ENCODE assay signal across 9 cellular contexts in genomic region chr2:28394997-28395333, GRCh38. TPM values are rescaled to one million over a fixed set of nuclear protein-coding genes. Genes with fewer than 3 reads are reported as not detected.
A peak's percentile ranks its signal among the peaks of the same experiment; 100 is the strongest.
DNase-seq lines count a peak whose midpoint lies in the region; ATAC-seq and TF ChIP-seq lines count a peak whose summit lies in the region.
"Had no signal": no experiment of that assay in that cellular context is flagged by ENCODE, and none has a peak within 500 bp of the region (broad histone marks: within the 10 kb centered on the region; RNA-seq: fewer than 3 reads in every experiment).

No MANE protein-coding gene starts in this region.

- 36% methylated on average over 7 of the region's 7 CpGs for WGBS in SK-N-SH (ENCODE audit: low lambda C conversion rate)
- WGBS in upper lobe of left lung, 2 donors, result 9 to 28% methylated on average over 7 of the region's 7 CpGs

- H4K20me1 ChIP-seq in SK-N-SH (ENCODE audit: insufficient read depth), result peaks cover 29% of the 10 kb centered on the region

- DNase-seq in SK-N-SH (no peak), coronary artery (ENCODE audit: low spot score) (no peak), upper lobe of left lung (no peak), OCI-M1 (lab: John Stamatoyannopoulos, UW) (no peak)
- DNase-seq in activated CD8-positive, alpha-beta memory T cell treated with anti-CD3 and anti-CD28 coated beads, Interleukin-2, amount 50 U/mL, for 48 hours, result no peak
- DNase-seq: effector CD4-positive, alpha-beta T cell had no signal

- no peaks in the 10 kb centered on the region for H3K9me3 ChIP-seq in SK-N-SH
- no peaks in the 10 kb centered on the region for H3K9me3 ChIP-seq in mononuclear cell (ENCODE audit: low read depth, low read length)
- no peaks in the 10 kb centered on the region for H3K9me3 ChIP-seq in upper lobe of left lung

- H3K9ac ChIP-seq in SK-N-SH, result peak overlapping the region; percentile 98

- no peak for TF ChIP-seq RAD21 in SK-N-SH (IDR thresholded peaks at IDR 0.05; ENCODE audit: low read length)

- H3K79me2 ChIP-seq in SK-N-SH (ENCODE audit: insufficient read depth), result peaks cover 72% of the 10 kb centered on the region

- no peak overlapping the region for H2AFZ ChIP-seq in SK-N-SH (ENCODE audit: low read depth)

- H3F3A ChIP-seq in SK-N-SH (replicated peaks; ENCODE audit: insufficient read depth), result peaks cover 26% of the 10 kb centered on the region

- H3K9me2 ChIP-seq in SK-N-SH, result no peaks in the 10 kb centered on the region

- CTCF ChIA-PET in SK-N-SH (lab: Yijun Ruan, JAX), result interaction anchor here (1.5 to 10.1 kb wide), 3 partner anchors 349 to 712 kb away, joined by 3 to 67 read pairs (median 16); no protein-coding TSS in a partner anchor

- no peaks in the 10 kb centered on the region for H3K27me3 ChIP-seq in SK-N-SH (ENCODE audit: insufficient read depth)
- no peaks in the 10 kb centered on the region for H3K27me3 ChIP-seq in mononuclear cell (ENCODE audit: insufficient read depth, low read length)
- no peaks in the 10 kb centered on the region for H3K27me3 ChIP-seq in upper lobe of left lung

- H3K27ac ChIP-seq in SK-N-SH (ENCODE audit: low read depth in 2 of 2, low read length in 1 of 2), result peak overlapping the region; percentile 68 to 97; a peak in 3 of 4 replicates
- peak overlapping the region; percentile 98 to 100 for H3K27ac ChIP-seq in coronary artery
- peak overlapping the region; percentile 98 to 100 (median 99) for H3K27ac ChIP-seq in upper lobe of left lung

- TF ChIP-seq POLR2A in upper lobe of left lung (IDR thresholded peaks at IDR 0.05), result no peak

- ATAC-seq in SK-N-SH treated with all-trans-retinoic acid at 6 μM for 48 hours (no peak), upper lobe of left lung (ENCODE audit: low FRiP score in 2 of 2) (no peak), HG02798 (IDR thresholded peaks at IDR 0.05; ENCODE audit: poor library complexity, unreplicated experiment) (no peak)

- H3K4me2 ChIP-seq in SK-N-SH, result peak overlapping the region; percentile 89

- TF ChIP-seq EP300 in SK-N-SH (IDR thresholded peaks at IDR 0.05; ENCODE audit: borderline replicate concordance in 1 of 2, low read depth in 1 of 2, low read length in 1 of 2) (no peak), upper lobe of left lung (IDR thresholded peaks at IDR 0.05) (no peak)

- no peak for TF ChIP-seq CTCF in SK-N-SH (IDR thresholded peaks at IDR 0.05)
- no peak for TF ChIP-seq CTCF in coronary artery (IDR thresholded peaks at IDR 0.05)
- TF ChIP-seq CTCF in upper lobe of left lung (IDR thresholded peaks at IDR 0.05), result no peak

- peaks cover 4% of the 10 kb centered on the region in 2 experiments for H3K36me3 ChIP-seq in SK-N-SH (replicated peaks in 1 of 2; ENCODE audit: control insufficient read depth in 1 of 2, insufficient read depth in 2 of 2, low read length in 1 of 2)
- H3K36me3 ChIP-seq in upper lobe of left lung, result peaks cover 0 to 22% (median 5%) of the 10 kb centered on the region in 4 donors

- H3K4me3 ChIP-seq in SK-N-SH (ENCODE audit: low read depth in 2 of 2, low read length in 1 of 2), result peak overlapping the region; percentile 83 to 84; a peak in 3 of 4 replicates
- peak overlapping the region; percentile 83 for H3K4me3 ChIP-seq in coronary artery
- H3K4me3 ChIP-seq in mononuclear cell (ENCODE audit: low read length), result peak overlapping the region; percentile 95
- peak overlapping the region; percentile 62 to 86 (median 84) for H3K4me3 ChIP-seq in upper lobe of left lung

- peaks cover 17 to 28% of the 10 kb centered on the region in 2 experiments for H3K4me1 ChIP-seq in SK-N-SH (ENCODE audit: control insufficient read depth in 1 of 2, insufficient read depth in 2 of 2, low read depth in 1 of 2, low read length in 1 of 2)
- peaks cover 58% of the 10 kb centered on the region for H3K4me1 ChIP-seq in mononuclear cell (ENCODE audit: insufficient read depth, low read length)
- H3K4me1 ChIP-seq in upper lobe of left lung, result peaks cover 29 to 52% (median 32%) of the 10 kb centered on the region in 4 donors

- POLR2A ChIA-PET in SK-N-SH (lab: Yijun Ruan, JAX), result no interaction called here

TF ChIP-seq in SK-N-SH, 30 proteins besides CTCF, POLR2A, EP300 and RAD21:
- TF ChIP-seq FOXJ3 (CRISPR knock-in tag; IDR thresholded peaks at IDR 0.05) (no peak), POLR2AphosphoS5 (IDR thresholded peaks at IDR 0.05; ENCODE audit: low read depth, low read length) (no peak), JUND (IDR thresholded peaks at IDR 0.05) (no peak), REST (IDR thresholded peaks at IDR 0.05; ENCODE audit: low read depth, low read length) (no peak), USF2 (IDR thresholded peaks at IDR 0.05; ENCODE audit: borderline replicate concordance, low read depth, low read length) (no peak), FOXM1 (IDR thresholded peaks at IDR 0.05; ENCODE audit: low read depth) (no peak)

TF ChIP-seq in SK-N-SH treated with all-trans-retinoic acid at 6 μM for 48 hours, 23 proteins besides CTCF, POLR2A, EP300 and RAD21:
- TF ChIP-seq TOX (CRISPR knock-in tag; IDR thresholded peaks at IDR 0.05; ENCODE audit: borderline replicate concordance), result no peak
- no peak for TF ChIP-seq CSRNP3 (CRISPR knock-in tag; IDR thresholded peaks at IDR 0.05)
- TF ChIP-seq PPARA (CRISPR knock-in tag; IDR thresholded peaks at IDR 0.05; ENCODE audit: borderline replicate concordance), result no peak
TF ChIP-seq in SK-N-SH treated with all-trans-retinoic acid at 6 μM for 48 hours: peak in this region for 0.

RNA-seq across cellular contexts. Expression of gene FOSL2, which starts 2.3 kb away (rescaled TPM):
- 30.1 and 41.7 TPM in 2 replicates for polyA plus RNA-seq in SK-N-SH (2012; rRNA removed)
- polyA plus RNA-seq in SK-N-SH (2012; cell fraction: cytosol; rRNA removed), result 20.1 and 23.0 TPM in 2 replicates
- polyA plus RNA-seq in SK-N-SH (2012; cell fraction: nucleus; rRNA removed), result 50.5 and 72.9 TPM in 2 replicates
- total RNA-seq in mononuclear cell, result 171 TPM
- 100 to 1,000 TPM in 3 of 6 donors, 10 to 100 TPM in 3; 71.0 to 137 (median 91.0) TPM for total RNA-seq in upper lobe of left lung
